ENCODE assay signal across 31 cellular contexts in the genomic region with DNA sequence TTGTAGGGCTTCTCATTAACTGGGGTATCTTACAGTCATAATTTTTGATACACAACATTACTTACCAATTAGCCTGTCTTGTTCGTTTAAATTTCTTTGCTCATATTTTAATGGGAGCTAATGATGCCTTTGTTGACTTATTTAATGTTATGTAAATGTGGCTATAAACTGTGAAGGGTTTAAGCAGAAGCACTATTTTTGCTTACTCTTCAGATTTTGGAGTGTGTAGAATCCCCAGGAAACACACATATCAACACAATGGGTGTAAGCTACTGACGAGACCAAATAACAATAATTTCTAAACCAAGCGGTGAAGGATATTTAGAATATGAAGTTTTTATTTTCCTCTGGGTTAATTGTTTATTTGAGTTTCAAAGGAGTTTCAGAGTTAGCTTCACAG.
"Had no signal": no experiment of that assay in that cellular context is flagged by ENCODE, and none has a peak within 500 bp of the region (broad histone marks: within the 10 kb centered on the region; RNA-seq: fewer than 3 reads in every experiment).

No MANE protein-coding gene starts in this region.

- H3K4me1 Mint-ChIP-seq: natural killer cell; nephron; neural progenitor cell; stimulated activated memory B cell treated with anti-CD40 and anti-IgM and Interleukin-4, amounts not matched to agents 10 μg/mL and 1 μg/mL and 100 μg/mL, for 72 hours; stimulated activated naive CD8-positive, alpha-beta T cell treated with anti-CD3 and anti-CD28 coated beads, Interleukin-15, amount 100 ng/mL, for 72 hours had no signal

- H3K9ac ChIP-seq: neural progenitor cell, parathyroid adenoma had no signal

- H3K27me3 ChIP-seq: neural progenitor cell, ovary, spleen, thyroid gland, tibial nerve, upper lobe of left lung, vagina had no signal

- H3K27ac Mint-ChIP-seq: natural killer cell; nephron; neural progenitor cell; progenitor cell of endocrine pancreas; stimulated activated memory B cell treated with anti-CD40 and anti-IgM and Interleukin-4, amounts not matched to agents 10 μg/mL and 1 μg/mL and 100 μg/mL, for 72 hours; stimulated activated naive CD8-positive, alpha-beta T cell treated with anti-CD3 and anti-CD28 coated beads, Interleukin-15, amount 100 ng/mL, for 72 hours had no signal

- FAIRE-seq: urothelium cell line had no signal

- DNase-seq: natural killer cell; occipital lobe; ovary; posterior cingulate gyrus; psoas muscle; right cardiac atrium; spleen; stimulated activated CD4-positive, alpha-beta T cell treated with anti-CD3 and anti-CD28 coated beads, Interleukin-12 subunit alpha, Interleukin-12 subunit beta, amount 100 ng/mL, for 4 hours; stimulated activated CD4-positive, alpha-beta T cell treated with anti-CD3 and anti-CD28 coated beads, Interleukin-1b, Interleukin-23, amount 100 ng/mL, for 48 hours; stimulated activated CD4-positive, alpha-beta T cell treated with anti-CD3 and anti-CD28 coated beads, Interleukin-4, amount 100 ng/mL, for 1 hour; stimulated activated CD4-positive, alpha-beta T cell treated with anti-CD3 and anti-CD28 coated beads, Interleukin-4, amount 100 ng/mL, for 4 hours; stimulated activated CD8-positive, alpha-beta memory T cell treated with anti-CD3 and anti-CD28 coated beads, Interleukin-4, amount 100 ng/mL, for 48 hours; stimulated activated naive CD4-positive, alpha-beta T cell; stimulated activated naive CD8-positive, alpha-beta T cell treated with anti-CD3 and anti-CD28 coated beads, Interleukin-15, amount 100 ng/mL, for 72 hours; stimulated activated naive CD8-positive, alpha-beta T cell treated with anti-CD3 and anti-CD28 coated beads, Interleukin-15, Interleukin-2, amounts not matched to agents 100 U/mL and 50 U/mL, for 24 hours; substantia nigra; thyroid gland; trophoblast cell; upper lobe of left lung had no signal

- H3K4me2 ChIP-seq: neural progenitor cell, smooth muscle cell had no signal

- H2AFZ ChIP-seq: neural progenitor cell, parathyroid adenoma had no signal

- H3K79me2 ChIP-seq: parathyroid adenoma had no signal

- H3K27ac ChIP-seq: neural progenitor cell, ovary, parathyroid adenoma, psoas muscle, skin epidermis, spleen, thoracic aorta, thyroid gland, tibial nerve, upper lobe of left lung, vagina had no signal

- H3K36me3 ChIP-seq: neural progenitor cell, ovary, spleen, thoracic aorta, thyroid gland, tibial nerve, upper lobe of left lung, vagina had no signal

- H3K9me3 Mint-ChIP-seq: neural progenitor cell had no signal

- H3K4me3 ChIP-seq: neural progenitor cell, ovary, psoas muscle, skin epidermis, smooth muscle cell, spleen, thoracic aorta, thyroid gland, tibial nerve, upper lobe of left lung, vagina had no signal

- H3K4me1 ChIP-seq: neural progenitor cell, parathyroid adenoma, psoas muscle, spleen, thyroid gland, tibial nerve, upper lobe of left lung, vagina had no signal

- H3K9me3 ChIP-seq: ovary, psoas muscle, spleen, thoracic aorta, thyroid gland, tibial nerve, upper lobe of left lung, vagina had no signal

- ATAC-seq: natural killer cell; psoas muscle; right cardiac atrium; sciatic nerve; stimulated activated memory B cell treated with anti-CD40 and anti-IgM and Interleukin-4, amounts not matched to agents 10 μg/mL and 1 μg/mL and 100 μg/mL, for 72 hours; stimulated activated naive CD8-positive, alpha-beta T cell treated with anti-CD3 and anti-CD28 coated beads, Interleukin-15, amount 100 ng/mL, for 72 hours; stimulated activated naive CD8-positive, alpha-beta T cell treated with anti-CD3 and anti-CD28 coated beads, Interleukin-15, Interleukin-2, amounts not matched to agents 100 U/mL and 50 U/mL, for 24 hours had no signal

- H3K36me3 Mint-ChIP-seq: natural killer cell; neural progenitor cell; stimulated activated memory B cell treated with anti-CD40 and anti-IgM and Interleukin-4, amounts not matched to agents 10 μg/mL and 1 μg/mL and 100 μg/mL, for 72 hours had no signal

- H3K4me3 Mint-ChIP-seq: natural killer cell; nephron; neural progenitor cell; stimulated activated memory B cell treated with anti-CD40 and anti-IgM and Interleukin-4, amounts not matched to agents 10 μg/mL and 1 μg/mL and 100 μg/mL, for 72 hours; stimulated activated naive CD8-positive, alpha-beta T cell treated with anti-CD3 and anti-CD28 coated beads, Interleukin-15, amount 100 ng/mL, for 72 hours had no signal
